ENCODE assay signal across 28 cellular contexts in the genomic region with DNA sequence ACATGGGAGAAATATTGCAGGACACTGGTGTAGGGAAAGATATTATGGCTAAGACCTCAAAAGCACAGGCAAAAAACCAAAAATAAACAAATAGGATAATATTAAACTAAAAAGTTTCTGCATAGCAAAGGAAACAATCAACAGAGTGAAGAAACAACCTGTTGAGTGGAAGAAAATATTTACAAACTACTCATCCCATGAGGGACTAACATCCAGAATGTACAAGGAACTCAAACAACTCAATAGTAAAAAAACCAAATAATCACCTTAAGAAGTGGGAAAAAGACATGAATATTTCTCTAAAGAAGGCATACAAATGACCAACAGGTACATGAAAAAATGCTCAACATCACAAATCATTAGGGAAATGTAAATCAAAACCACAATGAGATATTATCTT.
"Had no signal": no experiment of that assay in that cellular context is flagged by ENCODE, and none has a peak within 500 bp of the region (broad histone marks: within the 10 kb centered on the region; RNA-seq: fewer than 3 reads in every experiment).

No MANE protein-coding gene starts in this region.

- H3K4me1 Mint-ChIP-seq: stimulated activated effector memory CD8-positive, alpha-beta T cell treated with anti-CD3 and anti-CD28 coated beads, Interleukin-12 subunit alpha, Interleukin-12 subunit beta, amount 100 ng/mL, for 72 hours; stimulated activated memory B cell treated with anti-CD40 and anti-IgM and Interleukin-4, amounts not matched to agents 10 μg/mL and 1 μg/mL and 100 μg/mL, for 72 hours; stimulated activated naive B cell treated with anti-CD40 and anti-IgM and Interleukin-4, amounts not matched to agents 10 μg/mL and 1 μg/mL and 100 μg/mL, for 72 hours; stimulated activated naive CD8-positive, alpha-beta T cell treated with anti-CD3 and anti-CD28 coated beads, Interleukin-15, amount 100 ng/mL, for 72 hours had no signal

- H3K27ac Mint-ChIP-seq: stimulated activated effector memory CD8-positive, alpha-beta T cell treated with anti-CD3 and anti-CD28 coated beads, Interleukin-12 subunit alpha, Interleukin-12 subunit beta, amount 100 ng/mL, for 72 hours; stimulated activated memory B cell treated with anti-CD40 and anti-IgM and Interleukin-4, amounts not matched to agents 10 μg/mL and 1 μg/mL and 100 μg/mL, for 72 hours; stimulated activated naive B cell treated with anti-CD40 and anti-IgM and Interleukin-4, amounts not matched to agents 10 μg/mL and 1 μg/mL and 100 μg/mL, for 72 hours; stimulated activated naive CD8-positive, alpha-beta T cell treated with anti-CD3 and anti-CD28 coated beads, Interleukin-15, amount 100 ng/mL, for 72 hours; stimulated activated naive CD8-positive, alpha-beta T cell treated with anti-CD3 and anti-CD28 coated beads, Interleukin-15, Interleukin-2, amounts not matched to agents 100 ng/mL and 50 ng/mL, for 24 hours; type B pancreatic cell had no signal

- H3K27ac ChIP-seq: stomach, suprapubic skin, testis, thoracic aorta, thyroid gland, tibial artery, tibial nerve, transverse colon, upper lobe of left lung, upper lobe of right lung, uterus, vagina had no signal

- DNase-seq: stimulated activated CD4-positive, alpha-beta T cell treated with anti-CD3 and anti-CD28 coated beads, Interleukin-2, amount 100 ng/mL, for 48 hours; stimulated activated CD4-positive, alpha-beta T cell treated with anti-CD3 and anti-CD28 coated beads, Interleukin-4, amount 100 ng/mL, for 1 hour; stimulated activated CD4-positive, alpha-beta T cell treated with anti-CD3 and anti-CD28 coated beads, Interleukin-4, amount 100 ng/mL, for 24 hours; stimulated activated CD4-positive, alpha-beta T cell treated with anti-CD3 and anti-CD28 coated beads, Interleukin-4, amount 100 ng/mL, for 4 hours; stimulated activated CD8-positive, alpha-beta memory T cell treated with anti-CD3 and anti-CD28 coated beads, Interleukin-4, amount 100 ng/mL, for 48 hours; stimulated activated naive B cell treated with anti-CD40 and anti-IgM and Interleukin-4, amounts not matched to agents 10 μg/mL and 1 μg/mL and 100 μg/mL, for 72 hours; stimulated activated naive CD4-positive, alpha-beta T cell; stimulated activated naive CD4-positive, alpha-beta T cell treated with Interleukin-2 at 50 U/mL for 16 hours; stimulated activated naive CD8-positive, alpha-beta T cell treated with anti-CD3 and anti-CD28 coated beads, Interleukin-15, amount 100 ng/mL, for 72 hours; stimulated activated naive CD8-positive, alpha-beta T cell treated with anti-CD3 and anti-CD28 coated beads, Interleukin-15, Interleukin-2, amounts not matched to agents 100 U/mL and 50 U/mL, for 24 hours; stomach; substantia nigra; testis; thyroid gland; tibial artery; transverse colon; trophoblast cell; upper lobe of left lung; upper lobe of right lung; uterus had no signal

- H3K4me3 Mint-ChIP-seq: stimulated activated effector memory CD8-positive, alpha-beta T cell treated with anti-CD3 and anti-CD28 coated beads, Interleukin-12 subunit alpha, Interleukin-12 subunit beta, amount 100 ng/mL, for 72 hours; stimulated activated memory B cell treated with anti-CD40 and anti-IgM and Interleukin-4, amounts not matched to agents 10 μg/mL and 1 μg/mL and 100 μg/mL, for 72 hours; stimulated activated naive B cell treated with anti-CD40 and anti-IgM and Interleukin-4, amounts not matched to agents 10 μg/mL and 1 μg/mL and 100 μg/mL, for 72 hours; stimulated activated naive CD8-positive, alpha-beta T cell treated with anti-CD3 and anti-CD28 coated beads, Interleukin-15, amount 100 ng/mL, for 72 hours; stimulated activated naive CD8-positive, alpha-beta T cell treated with anti-CD3 and anti-CD28 coated beads, Interleukin-15, Interleukin-2, amounts not matched to agents 100 ng/mL and 50 ng/mL, for 24 hours; type B pancreatic cell had no signal

- H3K4me1 ChIP-seq: stomach, suprapubic skin, testis, thyroid gland, tibial artery, tibial nerve, transverse colon, upper lobe of left lung, upper lobe of right lung, uterus, vagina had no signal

- H3K9me3 ChIP-seq: suprapubic skin, testis, thoracic aorta, thyroid gland, transverse colon, upper lobe of right lung, uterus, vagina had no signal

- ATAC-seq: stimulated activated effector memory CD8-positive, alpha-beta T cell treated with anti-CD3 and anti-CD28 coated beads, Interleukin-12 subunit alpha, Interleukin-12 subunit beta, amount 100 ng/mL, for 72 hours; stimulated activated memory B cell treated with anti-CD40 and anti-IgM and Interleukin-4, amounts not matched to agents 10 μg/mL and 1 μg/mL and 100 μg/mL, for 72 hours; stimulated activated naive B cell treated with anti-CD40 and anti-IgM and Interleukin-4, amounts not matched to agents 10 μg/mL and 1 μg/mL and 100 μg/mL, for 72 hours; stimulated activated naive CD8-positive, alpha-beta T cell treated with anti-CD3 and anti-CD28 coated beads, Interleukin-15, amount 100 ng/mL, for 72 hours; stimulated activated naive CD8-positive, alpha-beta T cell treated with anti-CD3 and anti-CD28 coated beads, Interleukin-15, Interleukin-2, amounts not matched to agents 100 U/mL and 50 U/mL, for 24 hours; upper lobe of right lung had no signal

- H3K27me3 Mint-ChIP-seq: stimulated activated naive CD8-positive, alpha-beta T cell treated with anti-CD3 and anti-CD28 coated beads, Interleukin-15, amount 100 ng/mL, for 72 hours had no signal

- H3K36me3 ChIP-seq: stomach, suprapubic skin, thoracic aorta, thyroid gland, tibial artery, tibial nerve, transverse colon, upper lobe of left lung, upper lobe of right lung, uterus, vagina had no signal

- H3K4me3 ChIP-seq: stomach, suprapubic skin, testis, thoracic aorta, thyroid gland, tibial artery, tibial nerve, transverse colon, upper lobe of left lung, upper lobe of right lung, uterus, vagina had no signal

- H3K36me3 Mint-ChIP-seq: stimulated activated effector memory CD8-positive, alpha-beta T cell treated with anti-CD3 and anti-CD28 coated beads, Interleukin-12 subunit alpha, Interleukin-12 subunit beta, amount 100 ng/mL, for 72 hours; type B pancreatic cell had no signal
